In genomic region chr15:33392453-33392852, GRCh38 we compare ENCODE assay signal across 25 cellular contexts.
A peak's percentile ranks its signal among the peaks of the same experiment; 100 is the strongest.
DNase-seq lines count a peak whose midpoint lies in the region; FAIRE-seq and TF ChIP-seq lines count a peak whose summit lies in the region.
"Had no signal": no experiment of that assay in that cellular context is flagged by ENCODE, and none has a peak within 500 bp of the region (broad histone marks: within the 10 kb centered on the region; RNA-seq: fewer than 3 reads in every experiment).

No MANE protein-coding gene starts in this region.

- H3K9me3 Mint-ChIP-seq in CD14-positive monocyte = peaks cover 0 to 3% (median 0%) of the 10 kb centered on the region in 7 donors
- H3K9me3 Mint-ChIP-seq: HFFc6 had no signal

- no peak overlapping the region for H3K27ac Mint-ChIP-seq in CD14-positive monocyte
- H3K27ac Mint-ChIP-seq: CD4-positive, CD25-positive, alpha-beta regulatory T cell; HFFc6 had no signal

- H3K4me1 ChIP-seq in BE2C = no peaks in the 10 kb centered on the region
- no peaks in the 10 kb centered on the region for H3K4me1 ChIP-seq in Loucy (ENCODE audit: insufficient read depth, low read length, poor library complexity, severe bottlenecking)
- H3K4me1 ChIP-seq: SJSA1 had no signal

- no peaks in the 10 kb centered on the region for H3K9me3 ChIP-seq in BE2C
- H3K9me3 ChIP-seq in Loucy (ENCODE audit: insufficient read depth, low read depth, low read length) = no peaks in the 10 kb centered on the region
- H3K9me3 ChIP-seq: SJSA1 had no signal

- H3K9me2 ChIP-seq in Loucy (replicated peaks; ENCODE audit: low read depth, low read length) = no peaks in the 10 kb centered on the region

- DNase-seq in BE2C (no peak), bronchial epithelial cell (ENCODE audit: low read depth) (no peak), iPS-NIHi7 (ENCODE audit: extremely low spot score) (peak; percentile 33), foreskin fibroblast (no peak), amygdala (lab: John Stamatoyannopoulos, UW) (no peak), CD14-positive monocyte (ENCODE audit: low spot score) (no peak), RCC 7860 (ENCODE audit: low spot score) (no peak)
- DNase-seq: AML-193; CD4-positive, CD25-positive, alpha-beta regulatory T cell; COR-L47; DMS 273 treated with DMSO at 0.1 percent for 48 hours; GDM1; GOT3; HFFc6; KBM-7; NCI-H1417 treated with DMSO at 0.1 percent for 48 hours; NCI-H1930; NCI-H345; NCI-H524 treated with DMSO at 0.1 percent for 48 hours; PC-9 had no signal

- no peak overlapping the region for H2AFZ ChIP-seq in Loucy (ENCODE audit: low read length)
- H2AFZ ChIP-seq: PC-9 had no signal

- no peaks in the 10 kb centered on the region for H3K36me3 ChIP-seq in BE2C
- no peaks in the 10 kb centered on the region for H3K36me3 ChIP-seq in Loucy (ENCODE audit: insufficient read depth, low read length)
- no peaks in the 10 kb centered on the region for H3K36me3 ChIP-seq in bronchial epithelial cell (ENCODE audit: control insufficient read depth, insufficient read depth, low read length)
- H3K36me3 ChIP-seq: SJSA1 had no signal

- H3K27me3 ChIP-seq in BE2C (no peaks in the 10 kb centered on the region), Loucy (ENCODE audit: insufficient read depth, low read length, poor library complexity, severe bottlenecking) (no peaks in the 10 kb centered on the region), bronchial epithelial cell (ENCODE audit: control insufficient read depth, insufficient read depth, low read length) (no peaks in the 10 kb centered on the region)

- H3K4me1 Mint-ChIP-seq in CD14-positive monocyte = no peaks in the 10 kb centered on the region
- H3K4me1 Mint-ChIP-seq: CD4-positive, CD25-positive, alpha-beta regulatory T cell had no signal

- no peaks in the 10 kb centered on the region for H4K20me1 ChIP-seq in Loucy (ENCODE audit: insufficient read depth, low read length, poor library complexity, severe bottlenecking)

- intact Hi-C loops in CD14-positive monocyte (cut with micrococcal nuclease) = no loop called here

- H3K36me3 Mint-ChIP-seq in CD14-positive monocyte = no peaks in the 10 kb centered on the region
- H3K36me3 Mint-ChIP-seq: CD4-positive, CD25-positive, alpha-beta regulatory T cell had no signal

- no peak overlapping the region for H3K4me2 ChIP-seq in Loucy (ENCODE audit: low read depth, low read length, poor library complexity, severe bottlenecking)
- H3K4me2 ChIP-seq: PC-9 had no signal

- H3K4me3 ChIP-seq in BE2C (ENCODE audit: low read depth, low read length) (no peak overlapping the region), Loucy (ENCODE audit: low read length, poor library complexity, severe bottlenecking) (no peak overlapping the region), bronchial epithelial cell (ENCODE audit: low read depth, low read length) (no peak overlapping the region), foreskin fibroblast (ENCODE audit: low read depth in 1 of 2, low read length in 2 of 2) (no peak overlapping the region)
- H3K4me3 ChIP-seq: GM12878, PC-9, SJSA1 had no signal

- no peak overlapping the region for H3K9ac ChIP-seq in Loucy (ENCODE audit: low read depth, low read length, poor library complexity, severe bottlenecking)

- no peak overlapping the region for H3K4me3 Mint-ChIP-seq in CD14-positive monocyte
- H3K4me3 Mint-ChIP-seq: CD4-positive, CD25-positive, alpha-beta regulatory T cell; HFFc6 had no signal

- peak; percentile 31; the same call in 1 of the 2 replicates for TF ChIP-seq CTCF in BE2C (IDR thresholded peaks at IDR 0.05; ENCODE audit: low read depth, low read length)
- peak; percentile 50 for TF ChIP-seq CTCF in Loucy (conservative IDR thresholded peaks at IDR 0.05; ENCODE audit: low read length)
- no peak for TF ChIP-seq CTCF in bronchial epithelial cell (IDR thresholded peaks at IDR 0.05; ENCODE audit: insufficient read depth, low read length, severe bottlenecking)
- no peak for TF ChIP-seq CTCF in foreskin fibroblast (IDR thresholded peaks at IDR 0.05; ENCODE audit: low read depth, low read length)
- no peak for TF ChIP-seq CTCF in CD14-positive monocyte (IDR thresholded peaks at IDR 0.05)

- H3F3A ChIP-seq in Loucy (ENCODE audit: low read depth) = no peaks in the 10 kb centered on the region

- no peaks in the 10 kb centered on the region for H3K79me2 ChIP-seq in Loucy (ENCODE audit: insufficient read depth, low read length)

- H3K27me3 Mint-ChIP-seq in CD14-positive monocyte (ENCODE audit: low read depth in 3 of 3) = peaks cover 0 to 3% (median 2%) of the 10 kb centered on the region in 3 donors
- H3K27me3 Mint-ChIP-seq: CD4-positive, CD25-positive, alpha-beta regulatory T cell had no signal

- FAIRE-seq in bronchial epithelial cell (lab: Jason Lieb, UNC) (peak; percentile 23), RCC 7860 (lab: Jason Lieb, UNC) (no peak)
- FAIRE-seq: GM12878, GM19239, HepG2 had no signal

Comparison
In these comparisons a context has a peak if more than half of its experiments do, and no peak if none do; other contexts are left out.
1. CTCF ChIP-seq: peak in BE2C (single experiment) and Loucy (single experiment); none in bronchial epithelial cell (single experiment), foreskin fibroblast (single experiment) and CD14-positive monocyte (single experiment).